In genomic region chr7:128076831-128077271, GRCh38 we compare ENCODE assay signal across 11 cellular contexts. TPM values are rescaled to one million over a fixed set of nuclear protein-coding genes. Genes with fewer than 3 reads are reported as not detected.
DNase-seq lines count a peak whose midpoint lies in the region; ATAC-seq lines count a peak whose summit lies in the region.
"Had no signal": no experiment of that assay in that cellular context is flagged by ENCODE, and none has a peak within 500 bp of the region (broad histone marks: within the 10 kb centered on the region; RNA-seq: fewer than 3 reads in every experiment).

No MANE protein-coding gene starts in this region.

- H3K27me3 Mint-ChIP-seq in naive thymus-derived CD8-positive, alpha-beta T cell, result no peaks in the 10 kb centered on the region

- ATAC-seq in left cardiac atrium, result peak; percentile 5 to 53
- no peak for ATAC-seq in naive thymus-derived CD8-positive, alpha-beta T cell

- no peaks in the 10 kb centered on the region for H3K9me3 Mint-ChIP-seq in naive thymus-derived CD8-positive, alpha-beta T cell

- peaks cover 4 to 14% (median 9%) of the 10 kb centered on the region in 4 donors for H3K4me1 Mint-ChIP-seq in naive thymus-derived CD8-positive, alpha-beta T cell

- DNase-seq in Kasumi-1 (lab: John Stamatoyannopoulos, UW) (peak; percentile 53 to 68), NCI-H82 treated with DMSO at 0.1 percent for 48 hours (lab: John Stamatoyannopoulos, UW; ENCODE audit: unreplicated experiment) (peak; percentile 30), left cardiac atrium (peak; percentile 60), smooth muscle cell of the brain vasculature (ENCODE audit: low read depth, low spot score) (peak; percentile 55), COLO829 (ENCODE audit: low spot score) (no peak)
- DNase-seq in naive thymus-derived CD8-positive, alpha-beta T cell, result no peak
- no peak for DNase-seq in activated CD4-positive, CD25-positive, alpha-beta regulatory T cell treated with anti-CD3 and anti-CD28 coated beads, Interleukin-2, amount 50 U/mL, for 72 hours
- DNase-seq: activated CD4-positive, alpha-beta T cell treated with anti-CD3 and anti-CD28 coated beads for 4 hours; activated naive CD4-positive, alpha-beta T cell treated with Interleukin-2 at 50 U/mL for 16 hours; effector CD4-positive, alpha-beta T cell; NCI-H1048 had no signal

- no peak overlapping the region for H3K4me3 Mint-ChIP-seq in naive thymus-derived CD8-positive, alpha-beta T cell

- POLR2A ChIA-PET in naive thymus-derived CD8-positive, alpha-beta T cell (lab: Charles Lee), result interaction anchor here (2.0 kb wide), 1 partner anchor 10 kb away, joined by 5 read pairs; no protein-coding TSS in a partner anchor

- peaks cover 0 to 13% (median 5%) of the 10 kb centered on the region in 3 donors for H3K36me3 Mint-ChIP-seq in naive thymus-derived CD8-positive, alpha-beta T cell

- intact Hi-C loops in left cardiac atrium (cut with DNase I), result no loop called here

- no peak overlapping the region for H3K27ac Mint-ChIP-seq in naive thymus-derived CD8-positive, alpha-beta T cell

RNA-seq across cellular contexts. Expression of gene LRRC4, which starts 45.6 kb away (rescaled TPM):
- total RNA-seq in left cardiac atrium, result 1 to 10 TPM; 3.9 to 8.3 TPM
- total RNA-seq in naive thymus-derived CD8-positive, alpha-beta T cell, result under 1 TPM in 1 of 2 experiments, not detected in 1; 0.22 TPM
- under 1 TPM in 1 of 3 donors, not detected in 2; 0.15 TPM for polyA plus RNA-seq in naive thymus-derived CD8-positive, alpha-beta T cell

Comparison
In these comparisons a context has a peak if more than half of its experiments do, and no peak if none do; other contexts are left out.
1. DNase-seq: peak in Kasumi-1 (2 of 2), NCI-H82 treated with DMSO at 0.1 percent for 48 hours (single experiment), left cardiac atrium (single experiment) and smooth muscle cell of the brain vasculature (single experiment); none in naive thymus-derived CD8-positive, alpha-beta T cell (0 of 10), activated CD4-positive, CD25-positive, alpha-beta regulatory T cell treated with anti-CD3 and anti-CD28 coated beads, Interleukin-2, amount 50 U/mL, for 72 hours (single experiment) and COLO829 (single experiment).
2. ATAC-seq: peak in left cardiac atrium (2 of 2); none in naive thymus-derived CD8-positive, alpha-beta T cell (0 of 2).